ENCODE assay signal across 33 cellular contexts in the genomic region with DNA sequence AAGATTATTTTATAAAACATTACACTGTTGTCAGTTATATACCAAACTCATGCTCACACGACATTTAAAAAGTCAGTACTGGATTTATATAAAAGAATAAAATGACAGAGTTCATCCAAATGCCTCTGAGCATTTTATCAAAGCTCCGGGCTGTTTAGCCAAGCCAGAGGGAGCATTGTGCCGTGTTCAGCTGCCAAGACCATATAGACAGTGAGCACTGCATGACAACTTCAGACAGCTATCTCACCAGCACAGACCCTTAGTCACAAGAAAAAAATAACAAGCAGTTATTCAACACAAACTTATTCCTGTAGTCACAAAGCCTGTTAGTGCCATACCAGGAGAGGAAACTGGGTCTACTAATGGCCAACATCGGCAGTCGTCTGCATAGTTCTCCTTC.
"Had no signal": no experiment of that assay in that cellular context is flagged by ENCODE, and none has a peak within 500 bp of the region (broad histone marks: within the 10 kb centered on the region; RNA-seq: fewer than 3 reads in every experiment).

No MANE protein-coding gene starts in this region.

- DNase-seq: activated B cell treated with CpG ODN at 0.5 μM for 24 hours; activated CD4-positive, alpha-beta T cell treated with anti-CD3 and anti-CD28 coated beads for 48 hours; activated CD4-positive, alpha-beta T cell treated with anti-CD3 and anti-CD28 coated beads, Interleukin-2, amount 50 U/mL, for 1 hour; activated CD4-positive, alpha-beta T cell treated with anti-CD3 and anti-CD28 coated beads, Interleukin-2, amount 50 U/mL, for 48 hours; activated CD8-positive, alpha-beta memory T cell treated with anti-CD3 and anti-CD28 coated beads for 24 hours; activated CD8-positive, alpha-beta T cell treated with anti-CD3 and anti-CD28 coated beads for 36 hours; activated effector memory CD4-positive, alpha-beta T cell treated with Interleukin-2 at 50 U/mL for 16 hours; activated gamma-delta T cell treated with Interleukin-2 at 50 U/mL for 16 hours; activated naive CD4-positive, alpha-beta T cell treated with Interleukin-2 at 50 U/mL for 16 hours; activated naive CD8-positive, alpha-beta T cell treated with anti-CD3 and anti-CD28 coated beads for 36 hours; activated naive CD8-positive, alpha-beta T cell treated with anti-CD3 and anti-CD28 coated beads, Interleukin-2, amount 50 U/mL, for 24 hours; activated T-cell treated with anti-CD3 and anti-CD28 coated beads, Interleukin-2, amount 50 U/mL, for 4 hours; adrenal gland; amygdala; aorta; caudate nucleus; cortex of kidney; dermis blood vessel endothelial cell; effector CD4-positive, alpha-beta T cell; effector memory CD8-positive, alpha-beta T cell; erythroblast; esophagus squamous epithelium; foreskin melanocyte; T-helper 1 cell; T-helper 17 cell; T1000; WERI-Rb-1 had no signal

- H3K4me1 Mint-ChIP-seq: activated B cell treated with CpG ODN at 0.5 μM for 24 hours; activated naive CD4-positive, alpha-beta T cell treated with anti-CD3 and anti-CD28 coated beads, Interleukin-2, amount 50 U/mL, for 24 hours; activated naive CD8-positive, alpha-beta T cell treated with anti-CD3 and anti-CD28 coated beads for 36 hours; activated naive CD8-positive, alpha-beta T cell treated with anti-CD3 and anti-CD28 coated beads, Interleukin-2, amount 50 U/mL, for 24 hours; activated T-helper 17 cell treated with anti-CD3 and anti-CD28 coated beads, Interleukin-2, amount 50 U/mL, for 72 hours; T-helper 17 cell had no signal

- H3K36me3 ChIP-seq: adrenal gland, esophagus squamous epithelium, gastroesophageal sphincter, WERI-Rb-1 had no signal

- H3K36me3 Mint-ChIP-seq: activated naive CD4-positive, alpha-beta T cell treated with anti-CD3 and anti-CD28 coated beads, Interleukin-2, amount 50 U/mL, for 24 hours; activated naive CD8-positive, alpha-beta T cell treated with anti-CD3 and anti-CD28 coated beads for 36 hours had no signal

- H3K4me3 ChIP-seq: adrenal gland, esophagus squamous epithelium, gastroesophageal sphincter had no signal

- H3K27me3 Mint-ChIP-seq: activated B cell treated with CpG ODN at 0.5 μM for 24 hours; activated CD8-positive, alpha-beta T cell treated with anti-CD3 and anti-CD28 coated beads for 36 hours; activated naive CD4-positive, alpha-beta T cell treated with anti-CD3 and anti-CD28 coated beads, Interleukin-2, amount 50 U/mL, for 24 hours; activated naive CD8-positive, alpha-beta T cell treated with anti-CD3 and anti-CD28 coated beads, Interleukin-2, amount 50 U/mL, for 24 hours; activated T-helper 17 cell treated with anti-CD3 and anti-CD28 coated beads, Interleukin-2, amount 50 U/mL, for 72 hours; effector memory CD8-positive, alpha-beta T cell; T-helper 17 cell had no signal

- FAIRE-seq: colon had no signal

- H3K4me3 Mint-ChIP-seq: activated B cell treated with CpG ODN at 0.5 μM for 24 hours; activated CD8-positive, alpha-beta T cell treated with anti-CD3 and anti-CD28 coated beads for 36 hours; activated naive CD4-positive, alpha-beta T cell treated with anti-CD3 and anti-CD28 coated beads, Interleukin-2, amount 50 U/mL, for 24 hours; activated naive CD8-positive, alpha-beta T cell treated with anti-CD3 and anti-CD28 coated beads for 36 hours; activated naive CD8-positive, alpha-beta T cell treated with anti-CD3 and anti-CD28 coated beads, Interleukin-2, amount 50 U/mL, for 24 hours; activated T-cell treated with anti-CD3 and anti-CD28 coated beads, Interleukin-2, amount 50 U/mL, for 4 hours; activated T-helper 17 cell treated with anti-CD3 and anti-CD28 coated beads, Interleukin-2, amount 50 U/mL, for 72 hours; effector memory CD8-positive, alpha-beta T cell; T-helper 17 cell; T-helper 2 cell treated with Interferon-gamma antibody and Interleukin-4, amounts not matched to agents 5 μg/mL and 100 μg/mL, for 36 hours had no signal

- H3K9me3 ChIP-seq: adrenal gland, esophagus squamous epithelium, gastroesophageal sphincter had no signal

- H3K27ac Mint-ChIP-seq: activated B cell treated with CpG ODN at 0.5 μM for 24 hours; activated CD8-positive, alpha-beta T cell treated with anti-CD3 and anti-CD28 coated beads for 36 hours; activated naive CD4-positive, alpha-beta T cell treated with anti-CD3 and anti-CD28 coated beads, Interleukin-2, amount 50 U/mL, for 24 hours; activated naive CD8-positive, alpha-beta T cell treated with anti-CD3 and anti-CD28 coated beads for 36 hours; activated naive CD8-positive, alpha-beta T cell treated with anti-CD3 and anti-CD28 coated beads, Interleukin-2, amount 50 U/mL, for 24 hours; activated T-helper 17 cell treated with anti-CD3 and anti-CD28 coated beads, Interleukin-2, amount 50 U/mL, for 72 hours; effector memory CD8-positive, alpha-beta T cell; T-helper 17 cell; T-helper 2 cell treated with Interferon-gamma antibody and Interleukin-4, amounts not matched to agents 5 μg/mL and 100 μg/mL, for 36 hours had no signal

- ATAC-seq: activated CD4-positive, CD25-positive, alpha-beta regulatory T cell treated with anti-CD3 and anti-CD28 coated beads, Interleukin-2, amount 50 U/mL, for 24 hours; activated CD8-positive, alpha-beta T cell treated with anti-CD3 and anti-CD28 coated beads for 36 hours; activated naive CD8-positive, alpha-beta T cell treated with anti-CD3 and anti-CD28 coated beads, Interleukin-2, amount 50 U/mL, for 24 hours; activated T-cell treated with anti-CD3 and anti-CD28 coated beads, Interleukin-2, amount 50 U/mL, for 4 hours; activated T-helper 17 cell treated with anti-CD3 and anti-CD28 coated beads, Interleukin-2, amount 50 U/mL, for 72 hours; effector memory CD8-positive, alpha-beta T cell; gastroesophageal sphincter; T-helper 17 cell had no signal

- H3K27ac ChIP-seq: adrenal gland, esophagus squamous epithelium, gastroesophageal sphincter, WERI-Rb-1 had no signal

- H3K4me1 ChIP-seq: esophagus squamous epithelium, gastroesophageal sphincter had no signal

- H3K27me3 ChIP-seq: adrenal gland, esophagus squamous epithelium, gastroesophageal sphincter had no signal
